Comparison of ENCODE assay signal across 19 cellular contexts in the genomic region with DNA sequence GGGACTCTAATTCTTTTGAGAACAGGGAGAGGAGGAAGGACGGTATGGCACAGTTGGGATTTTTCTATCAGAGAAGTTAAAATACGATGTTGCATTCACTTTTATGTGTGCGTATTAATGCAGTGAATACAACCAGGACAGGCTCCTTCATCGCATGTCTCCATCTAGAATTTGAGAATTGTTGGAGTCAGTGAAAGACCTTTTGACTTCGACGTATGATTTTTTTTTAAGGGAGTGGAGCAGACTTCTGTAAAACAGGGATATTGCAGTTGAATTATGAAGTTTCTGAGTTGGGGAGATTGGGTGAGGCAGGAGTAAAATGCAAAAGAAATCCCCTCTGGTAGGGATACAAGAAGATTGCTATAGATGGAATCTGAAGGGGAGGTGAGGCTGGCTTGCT. TPM values are rescaled to one million over a fixed set of nuclear protein-coding genes. Genes with fewer than 3 reads are reported as not detected.
"Had no signal": no experiment of that assay in that cellular context is flagged by ENCODE, and none has a peak within 500 bp of the region (broad histone marks: within the 10 kb centered on the region; RNA-seq: fewer than 3 reads in every experiment).

No MANE protein-coding gene starts in this region.

- ATAC-seq: right cardiac atrium had no signal

- H3K4me3 Mint-ChIP-seq: activated naive CD8-positive, alpha-beta T cell treated with anti-CD3 and anti-CD28 coated beads, Interleukin-2, amount 10 ng/mL, durations not matched to agents 7 days and 5 days; activated T-helper 1 cell treated with anti-CD3 and anti-CD28 coated beads, Interleukin-12 subunit alpha, Interleukin-12 subunit beta, Interleukin-2, Interleukin-4 antibody, amounts not matched to agents 30 ng/mL and 10 ng/mL and 1 ng/mL, durations not matched to agents 14 hours and 24 hours and 36 hours had no signal

- H3K9me3 ChIP-seq: upper lobe of right lung had no signal

- H3K4me1 ChIP-seq: upper lobe of right lung had no signal

- FAIRE-seq: kidney, small intestine had no signal

- H3K36me3 ChIP-seq: upper lobe of right lung had no signal

- H3K4me1 Mint-ChIP-seq: activated naive CD8-positive, alpha-beta T cell treated with anti-CD3 and anti-CD28 coated beads, Interleukin-2, amount 10 ng/mL, durations not matched to agents 7 days and 5 days had no signal

- H3K9me3 Mint-ChIP-seq: activated naive CD8-positive, alpha-beta T cell treated with anti-CD3 and anti-CD28 coated beads, Interleukin-2, amount 10 ng/mL, durations not matched to agents 7 days and 5 days; activated T-helper 1 cell treated with anti-CD3 and anti-CD28 coated beads, Interleukin-12 subunit alpha, Interleukin-12 subunit beta, Interleukin-2, Interleukin-4 antibody, amounts not matched to agents 30 ng/mL and 10 ng/mL and 1 ng/mL, durations not matched to agents 14 hours and 24 hours and 36 hours had no signal

- DNase-seq: activated CD4-positive, alpha-beta T cell treated with anti-CD3 and anti-CD28 coated beads, Interleukin-2, amount 50 U/mL, for 1 hour; activated CD8-positive, alpha-beta memory T cell treated with anti-CD3 and anti-CD28 coated beads for 24 hours; activated naive CD4-positive, alpha-beta T cell; activated naive CD8-positive, alpha-beta T cell treated with anti-CD3 and anti-CD28 coated beads, Interleukin-2, amount 10 ng/mL, durations not matched to agents 7 days and 5 days; anterior cingulate cortex; erythroblast; hippocampal formation; left ventricle myocardium superior; mesendoderm; right cardiac atrium; small intestine; stimulated activated CD4-positive, alpha-beta T cell treated with anti-CD3 and anti-CD28 coated beads, Interleukin-4, amount 100 ng/mL, for 4 hours; stimulated activated CD8-positive, alpha-beta memory T cell treated with anti-CD3 and anti-CD28 coated beads, Interleukin-4, amount 100 ng/mL, for 48 hours; stimulated activated naive CD4-positive, alpha-beta T cell treated with Interleukin-2 at 50 U/mL for 16 hours; upper lobe of right lung had no signal

- H3K27ac Mint-ChIP-seq: activated naive CD8-positive, alpha-beta T cell treated with anti-CD3 and anti-CD28 coated beads, Interleukin-2, amount 10 ng/mL, durations not matched to agents 7 days and 5 days; activated T-helper 1 cell treated with anti-CD3 and anti-CD28 coated beads, Interleukin-12 subunit alpha, Interleukin-12 subunit beta, Interleukin-2, Interleukin-4 antibody, amounts not matched to agents 30 ng/mL and 10 ng/mL and 1 ng/mL, durations not matched to agents 14 hours and 24 hours and 36 hours; progenitor cell of endocrine pancreas had no signal

RNA-seq across cellular contexts. Expression of a gene that starts 9.6 kb away (rescaled TPM):
- total RNA-seq: activated naive CD8-positive, alpha-beta T cell treated with anti-CD3 and anti-CD28 coated beads, Interleukin-2, amount 10 ng/mL, durations not matched to agents 7 days and 5 days; activated T-helper 1 cell treated with anti-CD3 and anti-CD28 coated beads, Interleukin-12 subunit alpha, Interleukin-12 subunit beta, Interleukin-2, Interleukin-4 antibody, amounts not matched to agents 30 ng/mL and 10 ng/mL and 1 ng/mL, durations not matched to agents 14 hours and 24 hours and 36 hours had no signal
- polyA plus RNA-seq: neural cell had no signal
